ENCODE assay signal across 8 cellular contexts in the genomic region with DNA sequence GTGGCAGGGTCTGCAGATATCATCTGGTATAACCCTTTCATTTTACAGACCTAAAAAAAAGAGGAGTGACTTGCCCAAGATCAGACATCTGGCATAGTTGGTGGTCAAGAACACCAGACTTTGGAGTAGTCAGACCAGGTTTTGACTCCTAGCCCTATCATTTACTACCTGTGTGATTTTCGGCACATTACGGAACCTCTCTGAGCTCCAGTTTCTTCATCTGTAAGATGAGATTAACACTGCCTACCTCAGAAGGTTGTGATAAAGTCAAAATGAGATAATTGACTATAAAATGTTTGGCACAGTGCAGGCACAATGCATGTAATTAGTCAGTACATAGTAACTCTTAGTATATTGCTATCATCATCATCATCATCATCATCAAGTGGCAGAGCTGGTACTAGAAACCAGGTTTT.
DNase-seq lines count a peak whose midpoint lies in the region; ATAC-seq and TF ChIP-seq lines count a peak whose summit lies in the region.

No MANE protein-coding gene starts in this region.

- peaks cover 16% of the 10 kb centered on the region for H3K4me1 ChIP-seq in OCI-LY1 (ENCODE audit: insufficient read depth, low read length, severe bottlenecking)

- H4K20me1 ChIP-seq in OCI-LY1 (ENCODE audit: insufficient read depth, low read length) = no peaks in the 10 kb centered on the region

- intact Hi-C loops in dendritic cell treated with granulocyte-macrophage colony-stimulating factor and Interleukin-4, amounts not matched to agents 40 ng/mL and 50 ng/mL, for 4 days (cut with micrococcal nuclease) = no loop called here

- H3K9me3 ChIP-seq in OCI-LY1 (ENCODE audit: low read length) = no peaks in the 10 kb centered on the region

- no peaks in the 10 kb centered on the region for H3K9me2 ChIP-seq in OCI-LY1 (ENCODE audit: low read depth, low read length)

- peaks cover 50% of the 10 kb centered on the region for H3K27me3 Mint-ChIP-seq in dendritic cell treated with granulocyte-macrophage colony-stimulating factor and Interleukin-4, amounts not matched to agents 40 ng/mL and 50 ng/mL, for 4 days
- H3K27me3 Mint-ChIP-seq in nephron (ENCODE audit: low read depth) = peaks cover 50% of the 10 kb centered on the region

- H3K4me3 Mint-ChIP-seq in dendritic cell treated with granulocyte-macrophage colony-stimulating factor and Interleukin-4, amounts not matched to agents 40 ng/mL and 50 ng/mL, for 4 days = peak overlapping the region; percentile 94
- peak overlapping the region; percentile 84 to 98 (median 91) for H3K4me3 Mint-ChIP-seq in nephron

- no peaks in the 10 kb centered on the region for H3K36me3 Mint-ChIP-seq in dendritic cell treated with granulocyte-macrophage colony-stimulating factor and Interleukin-4, amounts not matched to agents 40 ng/mL and 50 ng/mL, for 4 days (ENCODE audit: low read depth)
- H3K36me3 Mint-ChIP-seq in nephron (ENCODE audit: low read depth) = no peaks in the 10 kb centered on the region

- H3K9ac ChIP-seq in OCI-LY1 (ENCODE audit: low read length) = no peak overlapping the region; the same call in 1 of the 2 replicates

- no peaks in the 10 kb centered on the region for H3K36me3 ChIP-seq in OCI-LY1 (ENCODE audit: insufficient read depth, low read length)

- H3K27ac Mint-ChIP-seq in dendritic cell treated with granulocyte-macrophage colony-stimulating factor and Interleukin-4, amounts not matched to agents 40 ng/mL and 50 ng/mL, for 4 days = no peak overlapping the region
- no peak overlapping the region for H3K27ac Mint-ChIP-seq in nephron

- CTCF ChIA-PET in RWPE1 (lab: Yijun Ruan, JAX) = interaction anchor here (0.9 kb wide), 1 partner anchor 197 kb away, joined by 6 read pairs; no protein-coding TSS in a partner anchor

- POLR2A ChIA-PET in RWPE1 (lab: Yijun Ruan, JAX; ENCODE audit: low non-redundant PET) = no interaction called here

- no peaks in the 10 kb centered on the region for H3F3A ChIP-seq in OCI-LY1 (ENCODE audit: insufficient read depth, low read length)

- H3K79me2 ChIP-seq in OCI-LY1 (ENCODE audit: insufficient read depth, low read length) = no peaks in the 10 kb centered on the region

- peaks cover 6% of the 10 kb centered on the region; the same call in 1 of the 2 replicates for H3K27me3 ChIP-seq in OCI-LY1 (ENCODE audit: insufficient read depth, low read length)

- DNase-seq in ELR (ENCODE audit: low read depth) (peak; percentile 6), RWPE1 (ENCODE audit: low spot score) (no peak)
- no peak for DNase-seq in stimulated activated naive CD4-positive, alpha-beta T cell treated with Interleukin-2 at 50 U/mL for 16 hours (lab: John Stamatoyannopoulos, UW)
- DNase-seq in stimulated activated CD4-positive, alpha-beta T cell treated with anti-CD3 and anti-CD28 coated beads, Interleukin-15, amount 100 ng/mL, for 24 hours = no peak

- peaks cover 37% of the 10 kb centered on the region for H3K4me1 Mint-ChIP-seq in dendritic cell treated with granulocyte-macrophage colony-stimulating factor and Interleukin-4, amounts not matched to agents 40 ng/mL and 50 ng/mL, for 4 days (ENCODE audit: low read depth)
- H3K4me1 Mint-ChIP-seq in nephron = peaks cover 18% of the 10 kb centered on the region

- H2AFZ ChIP-seq in OCI-LY1 (ENCODE audit: low read length) = no peak overlapping the region

- H3K4me2 ChIP-seq in OCI-LY1 (ENCODE audit: low read length) = peak overlapping the region; percentile 83

- TF ChIP-seq CTCF in OCI-LY1 (IDR thresholded peaks at IDR 0.05; ENCODE audit: low read length) (no peak), nephron (IDR thresholded peaks at IDR 0.05; ENCODE audit: unreplicated experiment in 3 of 3) (no peak), RWPE1 (conservative IDR thresholded peaks at IDR 0.05; ENCODE audit: low read depth) (no peak)

- no peak overlapping the region for H3K27ac ChIP-seq in OCI-LY1 (ENCODE audit: low read depth, low read length, poor library complexity, severe bottlenecking)
- no peak overlapping the region for H3K27ac ChIP-seq in RWPE1

- ATAC-seq in GM21576 (IDR thresholded peaks at IDR 0.05; ENCODE audit: unreplicated experiment) = no peak

- no peaks in the 10 kb centered on the region for H3K9me3 Mint-ChIP-seq in dendritic cell treated with granulocyte-macrophage colony-stimulating factor and Interleukin-4, amounts not matched to agents 40 ng/mL and 50 ng/mL, for 4 days
- H3K9me3 Mint-ChIP-seq in nephron = no peaks in the 10 kb centered on the region

- H3K4me3 ChIP-seq in OCI-LY1 (ENCODE audit: low read depth, low read length, poor library complexity, severe bottlenecking) = peak overlapping the region; percentile 66
